ENCODE assay signal across 36 cellular contexts in the genomic region with DNA sequence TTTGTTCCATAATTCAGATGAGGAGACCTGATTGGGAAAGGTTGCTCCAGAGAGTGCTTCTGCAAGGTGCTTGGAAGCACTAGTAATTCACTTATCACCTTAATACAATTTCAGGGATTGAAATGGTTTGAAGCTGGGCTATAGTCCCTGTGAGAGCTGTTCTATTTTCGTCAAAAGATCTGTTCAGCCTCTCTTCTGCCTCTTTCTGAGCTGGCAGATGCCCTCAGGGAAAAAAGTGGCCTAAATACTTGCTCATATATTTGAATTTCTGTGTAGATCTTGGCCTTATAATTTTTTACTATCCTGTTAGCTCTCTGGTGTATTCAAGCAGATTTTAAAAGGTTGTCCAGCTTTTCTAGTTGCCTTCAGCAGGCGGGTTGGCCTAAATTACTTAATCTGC. TPM values are rescaled to one million over a fixed set of nuclear protein-coding genes. Genes with fewer than 3 reads are reported as not detected.
"Had no signal": no experiment of that assay in that cellular context is flagged by ENCODE, and none has a peak within 500 bp of the region (broad histone marks: within the 10 kb centered on the region; RNA-seq: fewer than 3 reads in every experiment).

No MANE protein-coding gene starts in this region.

- H3K4me3 Mint-ChIP-seq: activated CD4-positive, alpha-beta T cell treated with anti-CD3 and anti-CD28 coated beads, Interleukin-2, amount 10 ng/mL, durations not matched to agents 7 days and 5 days; activated CD8-positive, alpha-beta T cell treated with anti-CD3 and anti-CD28 coated beads for 36 hours; activated T-cell treated with anti-CD3 and anti-CD28 coated beads, Interleukin-2, amount 50 U/mL, for 72 hours; mesothelial cell of epicardium; naive thymus-derived CD4-positive, alpha-beta T cell; neural crest cell; stimulated activated effector memory CD8-positive, alpha-beta T cell treated with anti-CD3 and anti-CD28 coated beads, Interleukin-12 subunit alpha, Interleukin-12 subunit beta, amount 100 ng/mL, for 72 hours; stimulated activated naive CD8-positive, alpha-beta T cell treated with anti-CD3 and anti-CD28 coated beads, Interleukin-15, Interleukin-2, amounts not matched to agents 100 ng/mL and 50 ng/mL, for 24 hours had no signal

- H3K36me3 ChIP-seq: gastroesophageal sphincter, pancreas, prostate gland, sigmoid colon, thoracic aorta, uterus, WERI-Rb-1 had no signal

- H3K36me3 Mint-ChIP-seq: mesothelial cell of epicardium; stimulated activated effector memory CD8-positive, alpha-beta T cell treated with anti-CD3 and anti-CD28 coated beads, Interleukin-12 subunit alpha, Interleukin-12 subunit beta, amount 100 ng/mL, for 72 hours had no signal

- H3K9me3 Mint-ChIP-seq: activated CD4-positive, alpha-beta T cell treated with anti-CD3 and anti-CD28 coated beads, Interleukin-2, amount 10 ng/mL, durations not matched to agents 7 days and 5 days; activated CD8-positive, alpha-beta T cell treated with anti-CD3 and anti-CD28 coated beads for 36 hours; activated naive CD4-positive, alpha-beta T cell treated with anti-CD3 and anti-CD28 coated beads, Interleukin-2, amount 50 U/mL, for 72 hours; activated T-cell treated with anti-CD3 and anti-CD28 coated beads, Interleukin-2, amount 50 U/mL, for 72 hours; mesothelial cell of epicardium; neural crest cell; stimulated activated effector memory CD8-positive, alpha-beta T cell treated with anti-CD3 and anti-CD28 coated beads, Interleukin-12 subunit alpha, Interleukin-12 subunit beta, amount 100 ng/mL, for 72 hours; stimulated activated naive CD8-positive, alpha-beta T cell treated with anti-CD3 and anti-CD28 coated beads, Interleukin-15, Interleukin-2, amounts not matched to agents 100 ng/mL and 50 ng/mL, for 24 hours had no signal

- H3K27ac ChIP-seq: body of pancreas, coronary artery, gastroesophageal sphincter, pancreas, prostate gland, sigmoid colon, thoracic aorta, uterus, WERI-Rb-1 had no signal

- H3K27ac Mint-ChIP-seq: activated CD4-positive, alpha-beta T cell treated with anti-CD3 and anti-CD28 coated beads, Interleukin-2, amount 10 ng/mL, durations not matched to agents 7 days and 5 days; activated CD8-positive, alpha-beta T cell treated with anti-CD3 and anti-CD28 coated beads for 36 hours; activated naive CD4-positive, alpha-beta T cell treated with anti-CD3 and anti-CD28 coated beads, Interleukin-2, amount 50 U/mL, for 72 hours; activated T-cell treated with anti-CD3 and anti-CD28 coated beads, Interleukin-2, amount 50 U/mL, for 72 hours; mesothelial cell of epicardium; naive thymus-derived CD4-positive, alpha-beta T cell; stimulated activated effector memory CD8-positive, alpha-beta T cell treated with anti-CD3 and anti-CD28 coated beads, Interleukin-12 subunit alpha, Interleukin-12 subunit beta, amount 100 ng/mL, for 72 hours; stimulated activated naive CD8-positive, alpha-beta T cell treated with anti-CD3 and anti-CD28 coated beads, Interleukin-15, Interleukin-2, amounts not matched to agents 100 ng/mL and 50 ng/mL, for 24 hours had no signal

- DNase-seq: activated CD4-positive, alpha-beta T cell treated with anti-CD3 and anti-CD28 coated beads, Interleukin-2, amount 10 ng/mL, durations not matched to agents 7 days and 5 days; activated CD8-positive, alpha-beta T cell treated with anti-CD3 and anti-CD28 coated beads for 36 hours; activated naive CD4-positive, alpha-beta T cell; activated T-cell treated with anti-CD3 and anti-CD28 coated beads, Interleukin-2, amount 50 U/mL, for 72 hours; anterior cingulate cortex; body of pancreas; cerebellar nuclear complex; dorsolateral prefrontal cortex; effector memory CD4-positive, alpha-beta T cell; erythroblast; head of caudate nucleus; hippocampal formation; kidney; left colon; naive thymus-derived CD4-positive, alpha-beta T cell; nucleus accumbens; pancreas; sigmoid colon; small intestine; stimulated activated CD4-positive, alpha-beta T cell treated with anti-CD3 and anti-CD28 coated beads, Interleukin-4, amount 100 ng/mL, for 24 hours; T-helper 9 cell; trophoblast cell; uterus; WERI-Rb-1 had no signal

- ATAC-seq: activated CD4-positive, CD25-positive, alpha-beta regulatory T cell treated with anti-CD3 and anti-CD28 coated beads, Interleukin-2, amount 50 U/mL, for 24 hours; activated CD8-positive, alpha-beta T cell treated with anti-CD3 and anti-CD28 coated beads for 36 hours; activated naive CD4-positive, alpha-beta T cell treated with anti-CD3 and anti-CD28 coated beads, Interleukin-2, amount 50 U/mL, for 72 hours; activated T-cell treated with anti-CD3 and anti-CD28 coated beads, Interleukin-2, amount 50 U/mL, for 72 hours; body of pancreas; gastroesophageal sphincter; left colon; naive thymus-derived CD4-positive, alpha-beta T cell; pancreas; stimulated activated effector memory CD8-positive, alpha-beta T cell treated with anti-CD3 and anti-CD28 coated beads, Interleukin-12 subunit alpha, Interleukin-12 subunit beta, amount 100 ng/mL, for 72 hours had no signal

- H3K9me3 ChIP-seq: body of pancreas, gastroesophageal sphincter, pancreas, prostate gland, sigmoid colon, thoracic aorta, uterus had no signal

- H3K4me3 ChIP-seq: body of pancreas, coronary artery, dorsolateral prefrontal cortex, gastroesophageal sphincter, pancreas, prostate gland, sigmoid colon, thoracic aorta, uterus had no signal

- H3K4me1 Mint-ChIP-seq: activated CD4-positive, alpha-beta T cell treated with anti-CD3 and anti-CD28 coated beads, Interleukin-2, amount 10 ng/mL, durations not matched to agents 7 days and 5 days; mesothelial cell of epicardium; stimulated activated effector memory CD8-positive, alpha-beta T cell treated with anti-CD3 and anti-CD28 coated beads, Interleukin-12 subunit alpha, Interleukin-12 subunit beta, amount 100 ng/mL, for 72 hours had no signal

RNA-seq across cellular contexts. Expression of a gene that starts 22.3 kb away (rescaled TPM):
- total RNA-seq: activated CD4-positive, alpha-beta T cell treated with anti-CD3 and anti-CD28 coated beads, Interleukin-2, amount 10 ng/mL, durations not matched to agents 7 days and 5 days; activated CD8-positive, alpha-beta T cell treated with anti-CD3 and anti-CD28 coated beads for 36 hours; activated naive CD4-positive, alpha-beta T cell treated with anti-CD3 and anti-CD28 coated beads, Interleukin-2, amount 50 U/mL, for 72 hours; activated T-cell treated with anti-CD3 and anti-CD28 coated beads, Interleukin-2, amount 50 U/mL, for 72 hours; body of pancreas; gastroesophageal sphincter; kidney; left colon; lower leg skin; mesothelial cell of epicardium; naive thymus-derived CD4-positive, alpha-beta T cell; neural crest cell; pancreas; prostate gland; sigmoid colon; subcutaneous adipose tissue; thoracic aorta; uterus had no signal
